ENCODE assay signal across 1 cellular context in genomic region chr4:150248181-150248580, GRCh38.
TF ChIP-seq lines count a peak whose summit lies in the region.

No MANE protein-coding gene starts in this region.

TF ChIP-seq in H1, 55 proteins besides CTCF, POLR2A, EP300 and RAD21 (continued from another document):
- TF ChIP-seq KDM1A (IDR thresholded peaks at IDR 0.05; ENCODE audit: borderline replicate concordance, low read length): no peak
- TF ChIP-seq CREB1 (IDR thresholded peaks at IDR 0.05): no peak
- no peak for TF ChIP-seq E2F6 (IDR thresholded peaks at IDR 0.05)
- no peak for TF ChIP-seq SP1 (IDR thresholded peaks at IDR 0.05; ENCODE audit: low read depth, low read length)
- TF ChIP-seq TCF12 (IDR thresholded peaks at IDR 0.05; ENCODE audit: low read depth, low read length): no peak
- TF ChIP-seq CBX5 (IDR thresholded peaks at IDR 0.05; ENCODE audit: low read depth, low read length): no peak
